9 cellular contexts compared by ENCODE assay signal in genomic region chr5:176995896-176996767, GRCh38. TPM values are rescaled to one million over a fixed set of nuclear protein-coding genes. Genes with fewer than 3 reads are reported as not detected.
DNase-seq lines count a peak whose midpoint lies in the region; ATAC-seq and TF ChIP-seq lines count a peak whose summit lies in the region.
"Had no signal": no experiment of that assay in that cellular context is flagged by ENCODE, and none has a peak within 500 bp of the region (broad histone marks: within the 10 kb centered on the region; RNA-seq: fewer than 3 reads in every experiment).

No MANE protein-coding gene starts in this region.

- H3K4me3 ChIP-seq in mammary epithelial cell (replicated peaks in 1 of 3; ENCODE audit: insufficient read depth in 1 of 3, low read depth in 2 of 3, low read length in 3 of 3) (no peak overlapping the region), A673 (ENCODE audit: low read depth, low read length, poor library complexity, severe bottlenecking) (no peak overlapping the region)

- H3K27ac Mint-ChIP-seq in activated naive CD4-positive, alpha-beta T cell treated with anti-CD3 and anti-CD28 coated beads for 36 hours = peak overlapping the region; percentile 22
- no peak overlapping the region for H3K27ac Mint-ChIP-seq in activated naive CD4-positive, alpha-beta T cell treated with anti-CD3 and anti-CD28 coated beads, Interleukin-2, amount 10 ng/mL, durations not matched to agents 7 days and 5 days
- peak overlapping the region; percentile 77 for H3K27ac Mint-ChIP-seq in stimulated activated naive B cell treated with anti-CD40 and anti-IgM and Interleukin-4, amounts not matched to agents 10 μg/mL and 1 μg/mL and 100 μg/mL, for 72 hours

- H3K4me1 ChIP-seq in mammary epithelial cell (ENCODE audit: insufficient read depth, low read length) (peaks cover 12% of the 10 kb centered on the region), A673 (ENCODE audit: insufficient read depth, low read length, poor library complexity, severe bottlenecking) (no peaks in the 10 kb centered on the region)

- WGBS in mammary epithelial cell (ENCODE audit: low coverage, missing lambda C conversion rate) = 54% methylated on average over 4 of the region's 4 CpGs

- H3K36me3 ChIP-seq in mammary epithelial cell (ENCODE audit: insufficient read depth, low read length) (no peaks in the 10 kb centered on the region), A673 (ENCODE audit: insufficient read depth, low read length, poor library complexity, severe bottlenecking) (no peaks in the 10 kb centered on the region)

- H3K9me3 ChIP-seq in mammary epithelial cell (replicated peaks; ENCODE audit: insufficient read depth, low read length) (no peaks in the 10 kb centered on the region), A673 (ENCODE audit: low read depth, low read length, poor library complexity, severe bottlenecking) (no peaks in the 10 kb centered on the region)

- ATAC-seq in HG03342 (IDR thresholded peaks at IDR 0.05; ENCODE audit: unreplicated experiment) = peak; percentile 50
- ATAC-seq in stimulated activated naive B cell treated with anti-CD40 and anti-IgM and Interleukin-4, amounts not matched to agents 10 μg/mL and 1 μg/mL and 100 μg/mL, for 72 hours (replicated peaks) = peak; percentile 36 to 49

- dilution Hi-C loops in mammary epithelial cell (cut with HindIII; ENCODE audit: low sequenced_read_pairs) = no loop called here

- peaks cover 5% of the 10 kb centered on the region for H3K9me3 Mint-ChIP-seq in activated naive CD4-positive, alpha-beta T cell treated with anti-CD3 and anti-CD28 coated beads for 36 hours
- peaks cover 6% of the 10 kb centered on the region for H3K9me3 Mint-ChIP-seq in activated naive CD4-positive, alpha-beta T cell treated with anti-CD3 and anti-CD28 coated beads, Interleukin-2, amount 10 ng/mL, durations not matched to agents 7 days and 5 days
- no peaks in the 10 kb centered on the region for H3K9me3 Mint-ChIP-seq in stimulated activated naive B cell treated with anti-CD40 and anti-IgM and Interleukin-4, amounts not matched to agents 10 μg/mL and 1 μg/mL and 100 μg/mL, for 72 hours

- H3K36me3 Mint-ChIP-seq in activated naive CD4-positive, alpha-beta T cell treated with anti-CD3 and anti-CD28 coated beads for 36 hours (ENCODE audit: low read depth) = peaks cover 25% of the 10 kb centered on the region
- peaks cover 27% of the 10 kb centered on the region for H3K36me3 Mint-ChIP-seq in activated naive CD4-positive, alpha-beta T cell treated with anti-CD3 and anti-CD28 coated beads, Interleukin-2, amount 10 ng/mL, durations not matched to agents 7 days and 5 days
- H3K36me3 Mint-ChIP-seq in stimulated activated naive B cell treated with anti-CD40 and anti-IgM and Interleukin-4, amounts not matched to agents 10 μg/mL and 1 μg/mL and 100 μg/mL, for 72 hours = peaks cover 15 to 22% of the 10 kb centered on the region in 2 donors

- peaks cover 37% of the 10 kb centered on the region for H3K4me1 Mint-ChIP-seq in activated naive CD4-positive, alpha-beta T cell treated with anti-CD3 and anti-CD28 coated beads for 36 hours (ENCODE audit: low read depth)
- H3K4me1 Mint-ChIP-seq in activated naive CD4-positive, alpha-beta T cell treated with anti-CD3 and anti-CD28 coated beads, Interleukin-2, amount 10 ng/mL, durations not matched to agents 7 days and 5 days = peaks cover 29% of the 10 kb centered on the region
- peaks cover 29 to 76% of the 10 kb centered on the region in 2 donors for H3K4me1 Mint-ChIP-seq in stimulated activated naive B cell treated with anti-CD40 and anti-IgM and Interleukin-4, amounts not matched to agents 10 μg/mL and 1 μg/mL and 100 μg/mL, for 72 hours

- in situ Hi-C loops in mammary epithelial cell (cut with MboI; ENCODE audit: low sequenced_read_pairs in 2 of 2) = no loop called here

- intact Hi-C loops in activated naive CD4-positive, alpha-beta T cell treated with anti-CD3 and anti-CD28 coated beads for 36 hours (cut with micrococcal nuclease) = no loop called here
- intact Hi-C loops in mammary epithelial cell (cut with micrococcal nuclease) (no loop called here), A673 (cut with micrococcal nuclease; ENCODE audit: unreplicated experiment) (no loop called here)

- H3K79me2 ChIP-seq in mammary epithelial cell (ENCODE audit: insufficient read depth, low read length) = peaks cover 99% of the 10 kb centered on the region

- H3K27me3 ChIP-seq in mammary epithelial cell (ENCODE audit: insufficient read depth, low read length) (no peaks in the 10 kb centered on the region), A673 (replicated peaks; ENCODE audit: insufficient read depth, low read depth, low read length, poor library complexity) (no peaks in the 10 kb centered on the region)

- peaks cover 4% of the 10 kb centered on the region for H4K20me1 ChIP-seq in mammary epithelial cell (ENCODE audit: insufficient read depth, low read length)

- H3K4me2 ChIP-seq in mammary epithelial cell (ENCODE audit: insufficient read depth, low read depth, low read length) = no peak overlapping the region

- BruUV-seq in mammary epithelial cell (replicated peaks; lab: Mats Ljungman, UMichigan) (no TSS peak), A673 (replicated peaks; lab: Mats Ljungman, UMichigan) (no TSS peak)

- DNase-seq in activated naive CD4-positive, alpha-beta T cell treated with anti-CD3 and anti-CD28 coated beads for 36 hours = no peak
- DNase-seq in activated naive CD4-positive, alpha-beta T cell treated with anti-CD3 and anti-CD28 coated beads, Interleukin-2, amount 10 ng/mL, durations not matched to agents 7 days and 5 days = no peak
- DNase-seq in mammary epithelial cell (peak; percentile 44), A673 (ENCODE audit: low spot score) (no peak), NCI-H1694 treated with DMSO at 0.1 percent for 48 hours (lab: John Stamatoyannopoulos, UW) (no peak)
- no peak for DNase-seq in stimulated activated naive B cell treated with anti-CD40 and anti-IgM and Interleukin-4, amounts not matched to agents 10 μg/mL and 1 μg/mL and 100 μg/mL, for 72 hours
- DNase-seq in stimulated activated CD8-positive, alpha-beta memory T cell treated with anti-CD3 and anti-CD28 coated beads, Interleukin-4, amount 100 ng/mL, for 48 hours = no peak
- DNase-seq: activated CD8-positive, alpha-beta memory T cell treated with anti-CD3 and anti-CD28 coated beads for 24 hours had no signal

- no peak overlapping the region for H3K27ac ChIP-seq in mammary epithelial cell (ENCODE audit: insufficient read depth, low read depth, low read length)
- no peak overlapping the region for H3K27ac ChIP-seq in A673 (ENCODE audit: low read depth, low read length, poor library complexity, severe bottlenecking)

- CTCF ChIA-PET in activated naive CD4-positive, alpha-beta T cell treated with anti-CD3 and anti-CD28 coated beads for 36 hours (lab: Charles Lee) = no interaction called here
- CTCF ChIA-PET in activated naive CD4-positive, alpha-beta T cell treated with anti-CD3 and anti-CD28 coated beads, Interleukin-2, amount 10 ng/mL, durations not matched to agents 7 days and 5 days (lab: Charles Lee) = interaction anchor here (0.6 to 1.6 kb wide), 3 partner anchors 10 to 31 kb away, joined by 3 to 5 read pairs (median 3); no protein-coding TSS in a partner anchor
- CTCF ChIA-PET in mammary epithelial cell (lab: Charles Lee; ENCODE audit: low non-redundant PET) (no interaction called here), A673 (lab: Charles Lee) (no interaction called here)

- POLR2A ChIA-PET in A673 (lab: Charles Lee; ENCODE audit: low non-redundant PET) = no interaction called here

- no peak overlapping the region for H3K9ac ChIP-seq in mammary epithelial cell (ENCODE audit: insufficient read depth, low read length)

- TF ChIP-seq CTCF in mammary epithelial cell (conservative IDR thresholded peaks at IDR 0.05 in 1 of 2, IDR thresholded peaks at IDR 0.05 in 1 of 2; ENCODE audit: extremely low read depth in 1 of 2, insufficient read depth in 1 of 2, low read depth in 1 of 2, low read length in 2 of 2) = no peak
- TF ChIP-seq CTCF in A673 (conservative IDR thresholded peaks at IDR 0.05; ENCODE audit: low read depth, low read length) = no peak

- no peak overlapping the region for H3K4me3 Mint-ChIP-seq in activated naive CD4-positive, alpha-beta T cell treated with anti-CD3 and anti-CD28 coated beads for 36 hours
- no peak overlapping the region for H3K4me3 Mint-ChIP-seq in activated naive CD4-positive, alpha-beta T cell treated with anti-CD3 and anti-CD28 coated beads, Interleukin-2, amount 10 ng/mL, durations not matched to agents 7 days and 5 days
- H3K4me3 Mint-ChIP-seq in stimulated activated naive B cell treated with anti-CD40 and anti-IgM and Interleukin-4, amounts not matched to agents 10 μg/mL and 1 μg/mL and 100 μg/mL, for 72 hours = peak overlapping the region in 1 of 2 donors; percentile 0

- no peaks in the 10 kb centered on the region for H3K27me3 Mint-ChIP-seq in activated naive CD4-positive, alpha-beta T cell treated with anti-CD3 and anti-CD28 coated beads for 36 hours (ENCODE audit: low read depth)
- H3K27me3 Mint-ChIP-seq in activated naive CD4-positive, alpha-beta T cell treated with anti-CD3 and anti-CD28 coated beads, Interleukin-2, amount 10 ng/mL, durations not matched to agents 7 days and 5 days = no peaks in the 10 kb centered on the region
- H3K27me3 Mint-ChIP-seq in stimulated activated naive B cell treated with anti-CD40 and anti-IgM and Interleukin-4, amounts not matched to agents 10 μg/mL and 1 μg/mL and 100 μg/mL, for 72 hours = no peaks in the 10 kb centered on the region

- H2AFZ ChIP-seq in mammary epithelial cell (ENCODE audit: low read depth, low read length) = no peak overlapping the region

RNA-seq across cellular contexts. Expression of gene UIMC1, which starts 10.4 kb away (rescaled TPM):
- total RNA-seq in activated naive CD4-positive, alpha-beta T cell treated with anti-CD3 and anti-CD28 coated beads for 36 hours = 10 to 100 TPM; 53.4 to 54.6 TPM
- 10 to 100 TPM; 24.8 to 47.0 TPM for total RNA-seq in mammary epithelial cell
- 16.5 TPM for polyA plus RNA-seq in mammary epithelial cell
- polyA minus RNA-seq in mammary epithelial cell = 41.6 TPM
- total RNA-seq in A673 (2021) = 46.8 and 54.0 TPM in 2 replicates

RNA-seq across cellular contexts. Expression of gene ZNF346, which starts 26.4 kb away (rescaled TPM):
- total RNA-seq in activated naive CD4-positive, alpha-beta T cell treated with anti-CD3 and anti-CD28 coated beads for 36 hours = 10 to 100 TPM; 13.4 to 15.1 TPM
- 10 to 100 TPM; 16.0 to 16.9 TPM for total RNA-seq in mammary epithelial cell
- 14.4 TPM for polyA plus RNA-seq in mammary epithelial cell
- polyA minus RNA-seq in mammary epithelial cell = 6.7 TPM
- total RNA-seq in A673 (2021) = 27.3 and 29.3 TPM in 2 replicates
